ENCODE assay signal across 20 cellular contexts in genomic region chr19:52590728-52591127, GRCh38. TPM values are rescaled to one million over a fixed set of nuclear protein-coding genes. Genes with fewer than 3 reads are reported as not detected.
DNase-seq lines count a peak whose midpoint lies in the region; ATAC-seq, FAIRE-seq and TF ChIP-seq lines count a peak whose summit lies in the region.
"Had no signal": no experiment of that assay in that cellular context is flagged by ENCODE, and none has a peak within 500 bp of the region (broad histone marks: within the 10 kb centered on the region; RNA-seq: fewer than 3 reads in every experiment).

No MANE protein-coding gene starts in this region.

- no peak overlapping the region for H2AFZ ChIP-seq in smooth muscle cell (ENCODE audit: low read depth)

- no peaks in the 10 kb centered on the region for H3K4me1 ChIP-seq in smooth muscle cell (ENCODE audit: low read depth)
- H3K4me1 ChIP-seq: A549, BLaER1, breast epithelium had no signal

- POLR2A ChIA-PET in activated CD4-positive, alpha-beta memory T cell treated with anti-CD3 and anti-CD28 coated beads for 36 hours (lab: Charles Lee), result no interaction called here
- POLR2A ChIA-PET in activated CD4-positive, alpha-beta memory T cell treated with anti-CD3 and anti-CD28 coated beads, Interleukin-2, amount 10 ng/mL, durations not matched to agents 7 days and 5 days (lab: Charles Lee), result no interaction called here

- no peaks in the 10 kb centered on the region for H3K4me1 Mint-ChIP-seq in activated CD4-positive, alpha-beta memory T cell treated with anti-CD3 and anti-CD28 coated beads for 36 hours (ENCODE audit: low read depth)
- H3K4me1 Mint-ChIP-seq in activated CD4-positive, alpha-beta memory T cell treated with anti-CD3 and anti-CD28 coated beads, Interleukin-2, amount 10 ng/mL, durations not matched to agents 7 days and 5 days, result no peaks in the 10 kb centered on the region
- H3K4me1 Mint-ChIP-seq in chondrocyte (ENCODE audit: low read depth), result no peaks in the 10 kb centered on the region
- H3K4me1 Mint-ChIP-seq: activated CD4-positive, alpha-beta T cell treated with anti-CD3 and anti-CD28 coated beads, Interleukin-2, amount 10 ng/mL, durations not matched to agents 7 days and 5 days had no signal

- H3F3A ChIP-seq in smooth muscle cell (ENCODE audit: low read depth), result no peaks in the 10 kb centered on the region

- peak; percentile 12 for TF ChIP-seq CTCF in chondrocyte (IDR thresholded peaks at IDR 0.05)
- peak; percentile 11 for TF ChIP-seq CTCF in smooth muscle cell (IDR thresholded peaks at IDR 0.05; ENCODE audit: borderline replicate concordance, insufficient read depth, poor library complexity, severe bottlenecking)

- WGBS in smooth muscle cell (ENCODE audit: low lambda C conversion rate), result 91% methylated on average over 5 of the region's 5 CpGs

- no peaks in the 10 kb centered on the region for H3K27me3 ChIP-seq in smooth muscle cell (ENCODE audit: low read depth)
- H3K27me3 ChIP-seq: BLaER1, breast epithelium had no signal

- H3K9ac ChIP-seq in smooth muscle cell (ENCODE audit: low read depth), result no peak overlapping the region
- H3K9ac ChIP-seq: BLaER1 had no signal

- no peaks in the 10 kb centered on the region for H3K9me3 ChIP-seq in smooth muscle cell (replicated peaks; ENCODE audit: low read depth)
- H3K9me3 ChIP-seq: breast epithelium had no signal

- no peak for FAIRE-seq in HTR-8/SVneo (lab: Jason Lieb, UNC)
- FAIRE-seq: A549, GM19239 had no signal

- intact Hi-C loops in activated CD4-positive, alpha-beta memory T cell treated with anti-CD3 and anti-CD28 coated beads for 36 hours (cut with micrococcal nuclease), result no loop called here

- H3K27ac ChIP-seq in smooth muscle cell (ENCODE audit: low read depth), result no peak overlapping the region
- H3K27ac ChIP-seq: A549, BLaER1, breast epithelium had no signal

- no peak overlapping the region for H3K4me3 ChIP-seq in smooth muscle cell
- H3K4me3 ChIP-seq: A549, BLaER1, breast epithelium, lung had no signal

- CTCF ChIA-PET in activated CD4-positive, alpha-beta memory T cell treated with anti-CD3 and anti-CD28 coated beads for 36 hours (lab: Charles Lee), result no interaction called here
- CTCF ChIA-PET in activated CD4-positive, alpha-beta memory T cell treated with anti-CD3 and anti-CD28 coated beads, Interleukin-2, amount 10 ng/mL, durations not matched to agents 7 days and 5 days (lab: Charles Lee), result no interaction called here

- H3K4me2 ChIP-seq in smooth muscle cell, result no peak overlapping the region
- H3K4me2 ChIP-seq: A549, BLaER1 had no signal

- H4K20me1 ChIP-seq in smooth muscle cell (ENCODE audit: low read depth), result no peaks in the 10 kb centered on the region
- H4K20me1 ChIP-seq: BLaER1 had no signal

- DNase-seq in activated CD4-positive, alpha-beta memory T cell treated with anti-CD3 and anti-CD28 coated beads for 36 hours, result peak; percentile 25
- no peak for DNase-seq in activated CD4-positive, alpha-beta memory T cell treated with anti-CD3 and anti-CD28 coated beads, Interleukin-2, amount 10 ng/mL, durations not matched to agents 7 days and 5 days
- DNase-seq in NAMALWA (ENCODE audit: low spot score) (peak; percentile 17), chondrocyte (ENCODE audit: low spot score) (no peak), smooth muscle cell (lab: John Stamatoyannopoulos, UW; ENCODE audit: unreplicated experiment) (no peak), HTR-8/SVneo (ENCODE audit: insufficient read length, low spot score) (no peak)
- no peak for DNase-seq in activated naive CD4-positive, alpha-beta T cell treated with anti-CD3 and anti-CD28 coated beads, Interleukin-2, amount 50 U/mL, for 72 hours (ENCODE audit: low spot score in 2 of 2)
- DNase-seq: activated CD4-positive, alpha-beta T cell treated with anti-CD3 and anti-CD28 coated beads, Interleukin-2, amount 10 ng/mL, durations not matched to agents 7 days and 5 days; activated gamma-delta T cell; GDM1; GOT3; NCI-H2081 treated with DMSO at 0.1 percent for 48 hours; NCI-H446 treated with DMSO at 0.1 percent for 48 hours; substantia nigra had no signal

- no peak for ATAC-seq in GM18867 (IDR thresholded peaks at IDR 0.05; ENCODE audit: unreplicated experiment)
- ATAC-seq in activated naive CD4-positive, alpha-beta T cell treated with anti-CD3 and anti-CD28 coated beads, Interleukin-2, amount 50 U/mL, for 72 hours, result no peak
- ATAC-seq: A549 had no signal

- H3K27me3 Mint-ChIP-seq in activated CD4-positive, alpha-beta memory T cell treated with anti-CD3 and anti-CD28 coated beads for 36 hours, result no peaks in the 10 kb centered on the region
- no peaks in the 10 kb centered on the region for H3K27me3 Mint-ChIP-seq in activated CD4-positive, alpha-beta memory T cell treated with anti-CD3 and anti-CD28 coated beads, Interleukin-2, amount 10 ng/mL, durations not matched to agents 7 days and 5 days
- H3K27me3 Mint-ChIP-seq in chondrocyte (ENCODE audit: low read depth), result no peaks in the 10 kb centered on the region
- H3K27me3 Mint-ChIP-seq: activated CD4-positive, alpha-beta T cell treated with anti-CD3 and anti-CD28 coated beads, Interleukin-2, amount 10 ng/mL, durations not matched to agents 7 days and 5 days had no signal

- H3K4me3 Mint-ChIP-seq in activated CD4-positive, alpha-beta memory T cell treated with anti-CD3 and anti-CD28 coated beads for 36 hours, result no peak overlapping the region
- H3K4me3 Mint-ChIP-seq in activated CD4-positive, alpha-beta memory T cell treated with anti-CD3 and anti-CD28 coated beads, Interleukin-2, amount 10 ng/mL, durations not matched to agents 7 days and 5 days, result no peak overlapping the region
- no peak overlapping the region for H3K4me3 Mint-ChIP-seq in chondrocyte (ENCODE audit: unreplicated experiment)
- H3K4me3 Mint-ChIP-seq: activated CD4-positive, alpha-beta T cell treated with anti-CD3 and anti-CD28 coated beads, Interleukin-2, amount 10 ng/mL, durations not matched to agents 7 days and 5 days had no signal

- no peaks in the 10 kb centered on the region for H3K36me3 ChIP-seq in smooth muscle cell (ENCODE audit: low read depth)
- H3K36me3 ChIP-seq: breast epithelium had no signal

- peaks cover 65% of the 10 kb centered on the region for H3K36me3 Mint-ChIP-seq in activated CD4-positive, alpha-beta memory T cell treated with anti-CD3 and anti-CD28 coated beads for 36 hours
- H3K36me3 Mint-ChIP-seq in activated CD4-positive, alpha-beta memory T cell treated with anti-CD3 and anti-CD28 coated beads, Interleukin-2, amount 10 ng/mL, durations not matched to agents 7 days and 5 days (ENCODE audit: low read depth), result peaks cover 68% of the 10 kb centered on the region
- H3K36me3 Mint-ChIP-seq in chondrocyte (ENCODE audit: low read depth), result peaks cover 21% of the 10 kb centered on the region
- H3K36me3 Mint-ChIP-seq in activated naive CD4-positive, alpha-beta T cell treated with anti-CD3 and anti-CD28 coated beads, Interleukin-2, amount 50 U/mL, for 72 hours, result peaks cover 57 to 70% of the 10 kb centered on the region in 2 donors

- H3K9me3 Mint-ChIP-seq in activated CD4-positive, alpha-beta memory T cell treated with anti-CD3 and anti-CD28 coated beads for 36 hours, result peaks cover 31% of the 10 kb centered on the region
- peaks cover 42% of the 10 kb centered on the region for H3K9me3 Mint-ChIP-seq in activated CD4-positive, alpha-beta memory T cell treated with anti-CD3 and anti-CD28 coated beads, Interleukin-2, amount 10 ng/mL, durations not matched to agents 7 days and 5 days
- peaks cover 2% of the 10 kb centered on the region for H3K9me3 Mint-ChIP-seq in chondrocyte (ENCODE audit: low read depth)
- peaks cover 10 to 20% of the 10 kb centered on the region in 2 donors for H3K9me3 Mint-ChIP-seq in activated naive CD4-positive, alpha-beta T cell treated with anti-CD3 and anti-CD28 coated beads, Interleukin-2, amount 50 U/mL, for 72 hours

- no peaks in the 10 kb centered on the region for H3K79me2 ChIP-seq in smooth muscle cell (ENCODE audit: low read depth)

- no peak overlapping the region for H3K27ac Mint-ChIP-seq in activated CD4-positive, alpha-beta memory T cell treated with anti-CD3 and anti-CD28 coated beads for 36 hours
- no peak overlapping the region for H3K27ac Mint-ChIP-seq in activated CD4-positive, alpha-beta memory T cell treated with anti-CD3 and anti-CD28 coated beads, Interleukin-2, amount 10 ng/mL, durations not matched to agents 7 days and 5 days
- no peak overlapping the region for H3K27ac Mint-ChIP-seq in chondrocyte (ENCODE audit: unreplicated experiment)
- no peak overlapping the region for H3K27ac Mint-ChIP-seq in activated naive CD4-positive, alpha-beta T cell treated with anti-CD3 and anti-CD28 coated beads, Interleukin-2, amount 50 U/mL, for 72 hours
- H3K27ac Mint-ChIP-seq: activated CD4-positive, alpha-beta T cell treated with anti-CD3 and anti-CD28 coated beads, Interleukin-2, amount 10 ng/mL, durations not matched to agents 7 days and 5 days had no signal

RNA-seq across cellular contexts. Expression of gene ZNF701, which starts 20.6 kb away (rescaled TPM):
- total RNA-seq in activated CD4-positive, alpha-beta memory T cell treated with anti-CD3 and anti-CD28 coated beads for 36 hours, result 10 to 100 TPM; 19.9 to 22.7 TPM
- 10 to 100 TPM; 29.7 to 30.5 TPM for total RNA-seq in activated CD4-positive, alpha-beta memory T cell treated with anti-CD3 and anti-CD28 coated beads, Interleukin-2, amount 10 ng/mL, durations not matched to agents 7 days and 5 days
- 10.9 to 15.2 TPM (median 11.3 TPM) in 3 replicates for total RNA-seq in chondrocyte
- total RNA-seq in smooth muscle cell, result 10.0 and 11.3 TPM in 2 replicates
- 5.5 and 6.1 TPM in 2 replicates for polyA plus RNA-seq in smooth muscle cell
- total RNA-seq in activated naive CD4-positive, alpha-beta T cell treated with anti-CD3 and anti-CD28 coated beads, Interleukin-2, amount 50 U/mL, for 72 hours, result 10 to 100 TPM; 18.7 to 26.4 TPM

RNA-seq across cellular contexts. Expression of gene ZNF83, which starts 47.4 kb away (rescaled TPM):
- total RNA-seq in activated CD4-positive, alpha-beta memory T cell treated with anti-CD3 and anti-CD28 coated beads for 36 hours, result 10 to 100 TPM; 28.7 to 31.2 TPM
- total RNA-seq in activated CD4-positive, alpha-beta memory T cell treated with anti-CD3 and anti-CD28 coated beads, Interleukin-2, amount 10 ng/mL, durations not matched to agents 7 days and 5 days, result 10 to 100 TPM; 49.1 to 49.7 TPM
- total RNA-seq in chondrocyte (37.8 to 56.5 TPM (median 38.6 TPM) in 3 replicates), smooth muscle cell (53.2 and 60.0 TPM in 2 replicates)
- 20.6 and 32.9 TPM in 2 replicates for polyA plus RNA-seq in smooth muscle cell
- total RNA-seq in activated naive CD4-positive, alpha-beta T cell treated with anti-CD3 and anti-CD28 coated beads, Interleukin-2, amount 50 U/mL, for 72 hours, result 10 to 100 TPM; 37.0 to 49.9 TPM

Comparison
In these comparisons a context has a peak if more than half of its experiments do, and no peak if none do; other contexts are left out.
1. DNase-seq: peak in activated CD4-positive, alpha-beta memory T cell treated with anti-CD3 and anti-CD28 coated beads for 36 hours (single experiment) and NAMALWA (single experiment); none in activated CD4-positive, alpha-beta memory T cell treated with anti-CD3 and anti-CD28 coated beads, Interleukin-2, amount 10 ng/mL, durations not matched to agents 7 days and 5 days (single experiment), chondrocyte (single experiment), smooth muscle cell (single experiment), HTR-8/SVneo (single experiment) and activated naive CD4-positive, alpha-beta T cell treated with anti-CD3 and anti-CD28 coated beads, Interleukin-2, amount 50 U/mL, for 72 hours (0 of 2).